8 cellular contexts compared by ENCODE assay signal in the genomic region with DNA sequence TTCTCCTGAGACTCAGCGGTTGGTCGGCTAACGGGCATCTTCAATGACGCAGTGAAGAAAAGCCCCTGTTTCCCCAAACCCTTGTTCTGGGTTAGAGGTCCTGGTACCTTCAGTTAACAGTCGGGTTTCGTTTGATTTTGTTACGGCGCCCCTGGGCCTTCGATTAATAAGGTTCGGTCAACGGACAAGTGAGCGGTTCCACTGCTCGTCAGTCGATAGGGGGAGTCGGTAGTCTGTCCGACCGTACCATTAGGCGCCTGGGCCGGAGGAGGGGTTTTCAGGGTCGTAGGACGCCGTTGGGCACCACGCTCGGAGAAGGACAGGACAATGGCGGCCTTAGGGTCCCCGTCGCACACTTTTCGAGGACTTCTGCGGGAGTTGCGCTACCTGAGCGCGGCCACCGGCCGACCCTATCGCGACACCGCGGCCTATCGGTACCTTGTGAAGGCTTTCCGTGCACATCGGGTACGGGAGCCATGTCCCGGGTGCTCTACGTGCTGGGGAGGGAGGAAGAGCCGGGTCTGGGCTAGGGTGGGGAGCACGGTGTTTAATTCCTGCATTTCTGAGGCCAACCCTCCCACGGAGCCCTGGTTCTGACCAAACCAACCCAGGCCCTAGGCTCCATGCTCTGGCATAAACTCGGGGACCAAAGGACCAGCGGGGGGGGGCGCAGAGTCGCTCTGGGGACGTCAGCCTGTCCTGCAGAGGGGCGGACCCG. TPM values are rescaled to one million over a fixed set of nuclear protein-coding genes. Genes with fewer than 3 reads are reported as not detected.
DNase-seq lines count a peak whose midpoint lies in the region; ATAC-seq and TF ChIP-seq lines count a peak whose summit lies in the region.

A gene with protein sequence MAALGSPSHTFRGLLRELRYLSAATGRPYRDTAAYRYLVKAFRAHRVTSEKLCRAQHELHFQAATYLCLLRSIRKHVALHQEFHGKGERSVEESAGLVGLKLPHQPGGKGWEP (plus strand): TSS at position 280 of the 718 bp plus-strand sequence. CDS start 48 bp downstream, at position 328.

- H3K4me3 Mint-ChIP-seq in immature natural killer cell = peak within 1 kb of the TSS; percentile 90 to 99 (median 97)

- H3K27me3 Mint-ChIP-seq in immature natural killer cell (ENCODE audit: low read depth in 3 of 3) = peaks cover 19 to 29% (median 20%) of the 10 kb centered on the region in 3 donors

- BruUV-seq in mammary epithelial cell (replicated peaks; lab: Mats Ljungman, UMichigan) = no TSS peak

- peaks cover 0 to 8% (median 0%) of the 10 kb centered on the region in 3 donors for H3K36me3 Mint-ChIP-seq in immature natural killer cell

- peak within 1 kb of the TSS; percentile 96 to 100 (median 98) for H3K27ac Mint-ChIP-seq in immature natural killer cell

- H3K4me1 Mint-ChIP-seq in immature natural killer cell = peaks cover 33 to 41% of the 10 kb centered on the region in 2 donors

- H3K4me3 ChIP-seq in WERI-Rb-1 (ENCODE audit: low read depth, low read length) = peak within 1 kb of the TSS; percentile 70
- H3K4me3 ChIP-seq in mammary epithelial cell (replicated peaks in 1 of 3; ENCODE audit: insufficient read depth in 1 of 3, low read depth in 2 of 3, low read length in 3 of 3) = peak within 1 kb of the TSS; percentile 73 to 90 (median 87)

- DNase-seq in AG08395 (ENCODE audit: low spot score) (peak; percentile 92), NCI-H2171 (lab: John Stamatoyannopoulos, UW) (peak; percentile 92), WERI-Rb-1 (peak; percentile 95), mammary epithelial cell (peak; percentile 89), immature natural killer cell (peak; percentile 83 to 87 (median 85)), smooth muscle cell of the brain vasculature (ENCODE audit: low read depth, low spot score) (peak; percentile 86)

- intact Hi-C loops in mammary epithelial cell (cut with micrococcal nuclease) = no loop called here

- peak within 1 kb of the TSS; percentile 98 for H3K27ac ChIP-seq in WERI-Rb-1
- H3K27ac ChIP-seq in mammary epithelial cell (ENCODE audit: insufficient read depth, low read depth, low read length) = peak within 1 kb of the TSS; percentile 99

- H3K9me3 Mint-ChIP-seq in immature natural killer cell = peaks cover 0 to 13% (median 6%) of the 10 kb centered on the region in 6 donors

- peak; percentile 20; the same call in 1 of the 2 replicates for TF ChIP-seq CTCF in WERI-Rb-1 (IDR thresholded peaks at IDR 0.05; ENCODE audit: low read depth, low read length)
- TF ChIP-seq CTCF in mammary epithelial cell (conservative IDR thresholded peaks at IDR 0.05 in 1 of 2, IDR thresholded peaks at IDR 0.05 in 1 of 2; ENCODE audit: extremely low read depth in 1 of 2, insufficient read depth in 1 of 2, low read depth in 1 of 2, low read length in 2 of 2) = peak; percentile 4 to 41

- ATAC-seq in GM18868 (IDR thresholded peaks at IDR 0.05; ENCODE audit: unreplicated experiment) (peak; percentile 61), HG03103 (IDR thresholded peaks at IDR 0.05; ENCODE audit: low read depth, unreplicated experiment) (peak; percentile 52)

- dilution Hi-C loops in mammary epithelial cell (cut with HindIII; ENCODE audit: low sequenced_read_pairs) = no loop called here

- H3K9ac ChIP-seq in mammary epithelial cell (ENCODE audit: insufficient read depth, low read length) = peak within 1 kb of the TSS; percentile 97

- CTCF ChIA-PET in mammary epithelial cell (lab: Charles Lee; ENCODE audit: low non-redundant PET) = interaction anchor here (0.6 kb wide), 1 partner anchor 19 kb away, joined by 3 read pairs; no protein-coding TSS in a partner anchor

- H3K9me3 ChIP-seq in WERI-Rb-1 (ENCODE audit: severe bottlenecking) = peaks cover 6% of the 10 kb centered on the region
- peaks cover 4% of the 10 kb centered on the region for H3K9me3 ChIP-seq in mammary epithelial cell (replicated peaks; ENCODE audit: insufficient read depth, low read length)

- H3K27me3 ChIP-seq in WERI-Rb-1 (ENCODE audit: insufficient read depth, low read depth, severe bottlenecking) = no peaks in the 10 kb centered on the region
- no peaks in the 10 kb centered on the region for H3K27me3 ChIP-seq in mammary epithelial cell (ENCODE audit: insufficient read depth, low read length)

- peak within 1 kb of the TSS; percentile 98 for H2AFZ ChIP-seq in mammary epithelial cell (ENCODE audit: low read depth, low read length)

- H3K4me1 ChIP-seq in mammary epithelial cell (ENCODE audit: insufficient read depth, low read length) = peaks cover 7% of the 10 kb centered on the region

- under 1% methylated on average over 32 of the region's 54 CpGs for WGBS in mammary epithelial cell (ENCODE audit: low coverage, missing lambda C conversion rate)

- peak within 1 kb of the TSS; percentile 93 for H3K4me2 ChIP-seq in mammary epithelial cell (ENCODE audit: insufficient read depth, low read depth, low read length)

- H4K20me1 ChIP-seq in mammary epithelial cell (ENCODE audit: insufficient read depth, low read length) = no peaks in the 10 kb centered on the region

- H3K36me3 ChIP-seq in WERI-Rb-1 (peaks cover 11% of the 10 kb centered on the region; the same call in 1 of the 2 replicates), mammary epithelial cell (ENCODE audit: insufficient read depth, low read length) (no peaks in the 10 kb centered on the region)

- peaks cover 24% of the 10 kb centered on the region for H3K79me2 ChIP-seq in mammary epithelial cell (ENCODE audit: insufficient read depth, low read length)

- in situ Hi-C loops in mammary epithelial cell (cut with MboI; ENCODE audit: low sequenced_read_pairs in 2 of 2) = no loop called here

RNA-seq across cellular contexts. Expression of the gene that starts here (rescaled TPM):
- total RNA-seq in mammary epithelial cell = 1 to 10 TPM; 6.2 to 7.1 TPM
- polyA plus RNA-seq in mammary epithelial cell = 7.3 TPM
- polyA minus RNA-seq in mammary epithelial cell = not detected
- 10 to 100 TPM; 35.9 to 59.9 (median 37.2) TPM for polyA plus RNA-seq in immature natural killer cell

Comparison
In these comparisons a context has a peak if more than half of its experiments do, and no peak if none do; other contexts are left out.
1. Peak in every context shown above with its lines: DNase-seq, ATAC-seq, H3K4me3 ChIP-seq and H3K27ac ChIP-seq.